Comparison of ENCODE assay signal across 8 cellular contexts in genomic region chr22:32474635-32475427, GRCh38. TPM values are rescaled to one million over a fixed set of nuclear protein-coding genes. Genes with fewer than 3 reads are reported as not detected.
DNase-seq lines count a peak whose midpoint lies in the region; ATAC-seq and TF ChIP-seq lines count a peak whose summit lies in the region.

Gene FBXO7, plus strand, starts transcription at chr22:32474811. Its CDS starts 192 bp downstream, at chr22:32475003.

- H3K27ac Mint-ChIP-seq in progenitor cell of endocrine pancreas: peak within 1 kb of the TSS; percentile 95

- no peaks in the 10 kb centered on the region for H3K36me3 Mint-ChIP-seq in progenitor cell of endocrine pancreas (ENCODE audit: insufficient read depth)

- no peaks in the 10 kb centered on the region for H3K27me3 Mint-ChIP-seq in progenitor cell of endocrine pancreas

- H3K27me3 ChIP-seq in upper lobe of right lung: no peaks in the 10 kb centered on the region

- no peaks in the 10 kb centered on the region for H3K9me3 ChIP-seq in upper lobe of right lung

- ATAC-seq in HG02763 (IDR thresholded peaks at IDR 0.05; ENCODE audit: unreplicated experiment): peak; percentile 69
- ATAC-seq in left cardiac atrium: peak; percentile 94
- peak; percentile 94 for ATAC-seq in upper lobe of right lung

- H3K4me3 ChIP-seq in GM12875 (ENCODE audit: low read depth, low read length): peak within 1 kb of the TSS; percentile 87
- peak within 1 kb of the TSS; percentile 80 for H3K4me3 ChIP-seq in upper lobe of right lung

- peaks cover 32% of the 10 kb centered on the region for H3K4me1 ChIP-seq in upper lobe of right lung

- H3K27ac ChIP-seq in upper lobe of right lung: peak within 1 kb of the TSS; percentile 99

- peak; percentile 43 for TF ChIP-seq CTCF in GM12875 (IDR thresholded peaks at IDR 0.05; ENCODE audit: borderline replicate concordance, insufficient read depth, low read depth, low read length)
- TF ChIP-seq CTCF in progenitor cell of endocrine pancreas (IDR thresholded peaks at IDR 0.05; ENCODE audit: unreplicated experiment): peak; percentile 62
- TF ChIP-seq CTCF in upper lobe of right lung (IDR thresholded peaks at IDR 0.05): peak; percentile 10

- intact Hi-C loops in T-helper 1 cell treated with Interleukin-12 subunit alpha and Interleukin-12 subunit beta and Interleukin-4 antibody, amounts not matched to agents 30 ng/mL and 1 ng/mL, for 36 hours (cut with micrococcal nuclease): loop anchor here (2.0 to 10.0 kb wide), 3 partner anchors 530 to 1263 kb away; partner anchors contain the start of genes LIMK2, PRR14L and YWHAH
- intact Hi-C loops in left cardiac atrium (cut with DNase I): loop anchor here in 1 of 2 donors (5.0 kb wide), 3 partner anchors 63 to 498 kb away; partner anchors contain the start of gene RTCB
- intact Hi-C loops in upper lobe of right lung (cut with DNase I): no loop called here

- no peaks in the 10 kb centered on the region for H3K9me3 Mint-ChIP-seq in progenitor cell of endocrine pancreas (ENCODE audit: low read depth)

- H3K4me3 Mint-ChIP-seq in progenitor cell of endocrine pancreas (ENCODE audit: low read depth): peak within 1 kb of the TSS; percentile 86

- peaks cover 18% of the 10 kb centered on the region for H3K4me1 Mint-ChIP-seq in progenitor cell of endocrine pancreas (ENCODE audit: low read depth)

- peak; percentile 16 for DNase-seq in NCI-H1436 treated with DMSO at 0.1 percent for 48 hours (lab: John Stamatoyannopoulos, UW)
- DNase-seq in amniotic epithelial cell (ENCODE audit: low read depth): peak; percentile 89
- DNase-seq in left cardiac atrium: peak; percentile 96
- peak; percentile 91 for DNase-seq in progenitor cell of endocrine pancreas (ENCODE audit: low spot score, unreplicated experiment)
- peak; percentile 96 for DNase-seq in upper lobe of right lung

- H3K36me3 ChIP-seq in upper lobe of right lung: peaks cover 8% of the 10 kb centered on the region

RNA-seq across cellular contexts. Expression of gene FBXO7, which starts in this region (rescaled TPM):
- total RNA-seq in T-helper 1 cell treated with Interleukin-12 subunit alpha and Interleukin-12 subunit beta and Interleukin-4 antibody, amounts not matched to agents 30 ng/mL and 1 ng/mL, for 36 hours: 91.3 and 95.6 TPM in 2 replicates
- total RNA-seq in left cardiac atrium: 10 to 100 TPM; 40.0 to 48.4 TPM
- 86.4 and 87.2 TPM in 2 replicates for total RNA-seq in progenitor cell of endocrine pancreas
- 96.4 TPM for total RNA-seq in upper lobe of right lung

Comparison
In these comparisons a context has a peak if more than half of its experiments do, and no peak if none do; other contexts are left out.
1. Peak in every context shown above with its lines: DNase-seq, ATAC-seq, H3K4me3 ChIP-seq and H3K27ac ChIP-seq.
2. CTCF ChIP-seq: peak in every context shown above with its lines; median percentile 62 in progenitor cell of endocrine pancreas; 43 in GM12875; 10 in upper lobe of right lung.
3. DNase-seq: peak in every context shown above with its lines; median percentile 96 in left cardiac atrium; 96 in upper lobe of right lung; 91 in progenitor cell of endocrine pancreas; 89 in amniotic epithelial cell; 16 in NCI-H1436 treated with DMSO at 0.1 percent for 48 hours.